20 cellular contexts compared by ENCODE assay signal in the genomic region with DNA sequence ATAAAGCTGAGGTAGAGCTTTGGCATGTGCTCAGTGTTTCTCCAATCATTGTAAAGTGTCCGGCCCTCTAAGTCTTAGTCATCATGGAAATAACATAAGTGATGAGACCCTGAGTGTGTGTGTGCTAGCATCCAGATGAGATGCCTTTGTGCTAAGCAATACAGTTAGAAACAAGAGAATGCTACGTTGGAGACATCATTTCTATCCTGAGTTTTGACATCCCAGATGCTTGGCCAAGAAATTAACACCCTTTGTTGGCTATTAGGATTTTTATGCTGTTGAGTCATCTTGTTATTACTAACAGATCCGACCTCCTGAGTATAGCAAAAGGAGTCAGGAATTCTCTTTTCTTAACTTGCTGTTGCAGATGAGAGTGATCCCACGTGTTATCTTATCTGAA.
"Had no signal": no experiment of that assay in that cellular context is flagged by ENCODE, and none has a peak within 500 bp of the region (broad histone marks: within the 10 kb centered on the region; RNA-seq: fewer than 3 reads in every experiment).

No MANE protein-coding gene starts in this region.

- DNase-seq: activated CD4-positive, alpha-beta T cell treated with anti-CD3 and anti-CD28 coated beads, Interleukin-2, amount 10 ng/mL, durations not matched to agents 24 days and 14 days; activated CD8-positive, alpha-beta T cell treated with anti-CD3 and anti-CD28 coated beads for 36 hours; activated naive CD4-positive, alpha-beta T cell treated with anti-CD3 and anti-CD28 coated beads, Interleukin-2, amount 10 ng/mL, durations not matched to agents 7 days and 5 days; activated naive CD8-positive, alpha-beta T cell treated with anti-CD3 and anti-CD28 coated beads, Interleukin-2, amount 50 U/mL, for 24 hours; activated T-cell treated with anti-CD3 and anti-CD28 coated beads, Interleukin-2, amount 50 U/mL, for 24 hours; dorsolateral prefrontal cortex; islet precursor cell; lower lobe of right lung; nephron progenitor cell; nucleus accumbens; posterior cingulate gyrus; stimulated activated CD4-positive, alpha-beta T cell treated with anti-CD3 and anti-CD28 coated beads, Interleukin-12 subunit alpha, Interleukin-12 subunit beta, amount 100 ng/mL, for 4 hours; stimulated activated CD4-positive, alpha-beta T cell treated with anti-CD3 and anti-CD28 coated beads, Interleukin-1b, Interleukin-23, amount 100 ng/mL, for 48 hours; stimulated activated CD8-positive, alpha-beta memory T cell treated with anti-CD3 and anti-CD28 coated beads, Interleukin-4, amount 100 ng/mL, for 48 hours; stimulated activated naive CD4-positive, alpha-beta T cell treated with Interleukin-2 at 50 U/mL for 16 hours; thyroid gland; uterus had no signal

- H3K27ac ChIP-seq: ascending aorta, cardiac muscle cell, dorsolateral prefrontal cortex, hepatocyte, lower lobe of right lung, thyroid gland, uterus had no signal

- H3K4me3 ChIP-seq: ascending aorta, cardiac muscle cell, dorsolateral prefrontal cortex, hepatocyte, lower lobe of right lung, thyroid gland, uterus had no signal

- H3K27me3 ChIP-seq: ascending aorta, cardiac muscle cell, hepatocyte, thyroid gland, uterus had no signal

- ATAC-seq: activated CD8-positive, alpha-beta T cell treated with anti-CD3 and anti-CD28 coated beads for 36 hours; activated naive CD8-positive, alpha-beta T cell treated with anti-CD3 and anti-CD28 coated beads, Interleukin-2, amount 50 U/mL, for 24 hours; lower lobe of right lung had no signal
